In genomic region chr13:42275506-42275905, GRCh38 we compare ENCODE assay signal across 17 cellular contexts. TPM values are rescaled to one million over a fixed set of nuclear protein-coding genes. Genes with fewer than 3 reads are reported as not detected.
A peak's percentile ranks its signal among the peaks of the same experiment; 100 is the strongest.
DNase-seq lines count a peak whose midpoint lies in the region; ATAC-seq and TF ChIP-seq lines count a peak whose summit lies in the region.
"Had no signal": no experiment of that assay in that cellular context is flagged by ENCODE, and none has a peak within 500 bp of the region (broad histone marks: within the 10 kb centered on the region; RNA-seq: fewer than 3 reads in every experiment).

No MANE protein-coding gene starts in this region.

- peak overlapping the region; percentile 29 for H3K4me3 Mint-ChIP-seq in activated CD8-positive, alpha-beta memory T cell treated with anti-CD3 and anti-CD28 coated beads, Interleukin-2, amount 10 ng/mL, durations not matched to agents 7 days and 5 days
- H3K4me3 Mint-ChIP-seq in activated CD4-positive, alpha-beta memory T cell treated with anti-CD3 and anti-CD28 coated beads for 36 hours: peak overlapping the region; percentile 63
- H3K4me3 Mint-ChIP-seq in naive thymus-derived CD4-positive, alpha-beta T cell: peak overlapping the region in 6 of 10 donors; percentile 0 to 57 (median 32)

- no peak for TF ChIP-seq CTCF in GM12864 (IDR thresholded peaks at IDR 0.05; ENCODE audit: low read depth, low read length, missing control alignments)

- H3K27me3 Mint-ChIP-seq in activated CD8-positive, alpha-beta memory T cell treated with anti-CD3 and anti-CD28 coated beads, Interleukin-2, amount 10 ng/mL, durations not matched to agents 7 days and 5 days: no peaks in the 10 kb centered on the region
- H3K27me3 Mint-ChIP-seq in activated CD4-positive, alpha-beta memory T cell treated with anti-CD3 and anti-CD28 coated beads for 36 hours: no peaks in the 10 kb centered on the region
- H3K27me3 Mint-ChIP-seq in naive thymus-derived CD4-positive, alpha-beta T cell: no peaks in the 10 kb centered on the region

- no peak for DNase-seq in activated CD8-positive, alpha-beta memory T cell treated with anti-CD3 and anti-CD28 coated beads, Interleukin-2, amount 10 ng/mL, durations not matched to agents 7 days and 5 days
- no peak for DNase-seq in activated CD8-positive, alpha-beta memory T cell treated with anti-CD3 and anti-CD28 coated beads, Interleukin-2, amount 50 U/mL, for 4 hours
- DNase-seq in GM12864 (ENCODE audit: low read depth) (no peak), hepatic stellate cell (ENCODE audit: low spot score) (no peak), Ammon's horn (ENCODE audit: low spot score) (no peak)
- DNase-seq in activated CD4-positive, alpha-beta memory T cell treated with anti-CD3 and anti-CD28 coated beads for 36 hours: peak; percentile 23
- no peak for DNase-seq in naive thymus-derived CD4-positive, alpha-beta T cell
- DNase-seq: ACHN, activated gamma-delta T cell treated with Interleukin-2 at 50 U/mL for 16 hours, DMS 273 treated with DMSO at 0.1 percent for 48 hours, HCEC 1CT, NCI-H1694 treated with DMSO at 0.1 percent for 48 hours, NCI-H510A, retina had no signal

- peak overlapping the region; percentile 41 for H3K27ac Mint-ChIP-seq in activated CD8-positive, alpha-beta memory T cell treated with anti-CD3 and anti-CD28 coated beads, Interleukin-2, amount 10 ng/mL, durations not matched to agents 7 days and 5 days
- peak overlapping the region; percentile 98 for H3K27ac Mint-ChIP-seq in activated CD4-positive, alpha-beta memory T cell treated with anti-CD3 and anti-CD28 coated beads for 36 hours
- H3K27ac Mint-ChIP-seq in naive thymus-derived CD4-positive, alpha-beta T cell: peak overlapping the region in 8 of 9 donors; percentile 5 to 94 (median 44)

- ATAC-seq in activated CD8-positive, alpha-beta memory T cell treated with anti-CD3 and anti-CD28 coated beads, Interleukin-2, amount 10 ng/mL, durations not matched to agents 7 days and 5 days: no peak
- no peak for ATAC-seq in naive thymus-derived CD4-positive, alpha-beta T cell
- ATAC-seq in GM19397 (IDR thresholded peaks at IDR 0.05; ENCODE audit: unreplicated experiment): no peak

- peaks cover 30 to 41% of the 10 kb centered on the region in 2 donors for H3K4me1 ChIP-seq in naive thymus-derived CD4-positive, alpha-beta T cell (ENCODE audit: control insufficient read depth in 2 of 2, insufficient read depth in 2 of 2, low read length in 2 of 2)

- POLR2A ChIA-PET in activated CD4-positive, alpha-beta memory T cell treated with anti-CD3 and anti-CD28 coated beads for 36 hours (lab: Charles Lee): interaction anchor here (0.6 to 6.2 kb wide), 6 partner anchors 11 to 222 kb away, joined by 3 to 88 read pairs (median 4); no protein-coding TSS in a partner anchor
- POLR2A ChIA-PET in naive thymus-derived CD4-positive, alpha-beta T cell (lab: Charles Lee): no interaction called here

- H3K36me3 ChIP-seq in naive thymus-derived CD4-positive, alpha-beta T cell (ENCODE audit: control insufficient read depth in 2 of 3, insufficient read depth in 3 of 3, low read length in 3 of 3): peaks cover 0 to 4% (median 0%) of the 10 kb centered on the region in 3 experiments
- H3K36me3 ChIP-seq: Peyer's patch had no signal

- H3K27me3 ChIP-seq in naive thymus-derived CD4-positive, alpha-beta T cell (ENCODE audit: control insufficient read depth in 2 of 2, insufficient read depth in 2 of 2, low read length in 2 of 2): no peaks in the 10 kb centered on the region
- H3K27me3 ChIP-seq: Peyer's patch had no signal

- no peak overlapping the region for H3K27ac ChIP-seq in naive thymus-derived CD4-positive, alpha-beta T cell (ENCODE audit: low read depth, low read length)
- H3K27ac ChIP-seq: HL-60 had no signal

- H3K4me1 Mint-ChIP-seq in activated CD8-positive, alpha-beta memory T cell treated with anti-CD3 and anti-CD28 coated beads, Interleukin-2, amount 10 ng/mL, durations not matched to agents 7 days and 5 days: peaks cover 53% of the 10 kb centered on the region
- H3K4me1 Mint-ChIP-seq in activated CD4-positive, alpha-beta memory T cell treated with anti-CD3 and anti-CD28 coated beads for 36 hours (ENCODE audit: low read depth): peaks cover 56% of the 10 kb centered on the region
- H3K4me1 Mint-ChIP-seq in naive thymus-derived CD4-positive, alpha-beta T cell: peaks cover 11 to 57% (median 51%) of the 10 kb centered on the region in 7 donors

- H3K4me3 ChIP-seq in GM12864 (ENCODE audit: low read depth, low read length): peak overlapping the region; percentile 85
- no peak overlapping the region for H3K4me3 ChIP-seq in naive thymus-derived CD4-positive, alpha-beta T cell (ENCODE audit: low read length)
- H3K4me3 ChIP-seq: Peyer's patch had no signal

- CTCF ChIA-PET in activated CD8-positive, alpha-beta memory T cell treated with anti-CD3 and anti-CD28 coated beads, Interleukin-2, amount 10 ng/mL, durations not matched to agents 7 days and 5 days (lab: Charles Lee): no interaction called here
- CTCF ChIA-PET in activated CD4-positive, alpha-beta memory T cell treated with anti-CD3 and anti-CD28 coated beads for 36 hours (lab: Charles Lee): interaction anchor here (1.5 to 1.8 kb wide), 2 partner anchors 15 to 120 kb away, joined by 3 to 4 read pairs; no protein-coding TSS in a partner anchor
- CTCF ChIA-PET in naive thymus-derived CD4-positive, alpha-beta T cell (lab: Charles Lee): no interaction called here

- H3K9me3 ChIP-seq in naive thymus-derived CD4-positive, alpha-beta T cell (ENCODE audit: control insufficient read depth in 2 of 3, low read length in 3 of 3): no peaks in the 10 kb centered on the region
- H3K9me3 ChIP-seq: Peyer's patch had no signal

- H3K36me3 Mint-ChIP-seq in activated CD8-positive, alpha-beta memory T cell treated with anti-CD3 and anti-CD28 coated beads, Interleukin-2, amount 10 ng/mL, durations not matched to agents 7 days and 5 days: peaks cover 26% of the 10 kb centered on the region
- H3K36me3 Mint-ChIP-seq in activated CD4-positive, alpha-beta memory T cell treated with anti-CD3 and anti-CD28 coated beads for 36 hours: peaks cover 6% of the 10 kb centered on the region
- peaks cover 0 to 20% (median 0%) of the 10 kb centered on the region in 5 donors for H3K36me3 Mint-ChIP-seq in naive thymus-derived CD4-positive, alpha-beta T cell

- H3K9me3 Mint-ChIP-seq in activated CD8-positive, alpha-beta memory T cell treated with anti-CD3 and anti-CD28 coated beads, Interleukin-2, amount 10 ng/mL, durations not matched to agents 7 days and 5 days (ENCODE audit: low read depth): no peaks in the 10 kb centered on the region
- H3K9me3 Mint-ChIP-seq in activated CD4-positive, alpha-beta memory T cell treated with anti-CD3 and anti-CD28 coated beads for 36 hours: no peaks in the 10 kb centered on the region
- peaks cover 0 to 4% (median 0%) of the 10 kb centered on the region in 11 donors for H3K9me3 Mint-ChIP-seq in naive thymus-derived CD4-positive, alpha-beta T cell

- intact Hi-C loops in activated CD4-positive, alpha-beta memory T cell treated with anti-CD3 and anti-CD28 coated beads for 36 hours (cut with micrococcal nuclease): loop anchor here (1.0 to 10.0 kb wide), 7 partner anchors 52 to 719 kb away; partner anchors contain the start of genes EPSTI1 and VWA8
- intact Hi-C loops in naive thymus-derived CD4-positive, alpha-beta T cell (cut with micrococcal nuclease): loop anchor here (2.0 to 10.0 kb wide), 5 partner anchors 13 to 1869 kb away; partner anchors contain the start of genes CCDC122 (in 1 of the 2) and LACC1 (in 1 of the 2)

RNA-seq across cellular contexts. Expression of gene AKAP11, which starts 3.6 kb away (rescaled TPM):
- total RNA-seq in activated CD8-positive, alpha-beta memory T cell treated with anti-CD3 and anti-CD28 coated beads, Interleukin-2, amount 10 ng/mL, durations not matched to agents 7 days and 5 days: 10 to 100 TPM; 23.0 to 34.4 TPM
- total RNA-seq in activated CD4-positive, alpha-beta memory T cell treated with anti-CD3 and anti-CD28 coated beads for 36 hours: 10 to 100 TPM; 36.6 to 37.8 TPM
- 10 to 100 TPM; 23.2 to 42.1 (median 33.2) TPM for total RNA-seq in naive thymus-derived CD4-positive, alpha-beta T cell
- 1 to 10 TPM; 2.6 to 3.2 TPM for polyA plus RNA-seq in naive thymus-derived CD4-positive, alpha-beta T cell

Comparison
In these comparisons a context has a peak if more than half of its experiments do, and no peak if none do; other contexts are left out.
1. H3K27ac Mint-ChIP-seq: peak in every context shown above with its lines; median percentile 98 in activated CD4-positive, alpha-beta memory T cell treated with anti-CD3 and anti-CD28 coated beads for 36 hours; 44 in naive thymus-derived CD4-positive, alpha-beta T cell; 41 in activated CD8-positive, alpha-beta memory T cell treated with anti-CD3 and anti-CD28 coated beads, Interleukin-2, amount 10 ng/mL, durations not matched to agents 7 days and 5 days.